ENCODE assay signal across 9 cellular contexts in the genomic region with DNA sequence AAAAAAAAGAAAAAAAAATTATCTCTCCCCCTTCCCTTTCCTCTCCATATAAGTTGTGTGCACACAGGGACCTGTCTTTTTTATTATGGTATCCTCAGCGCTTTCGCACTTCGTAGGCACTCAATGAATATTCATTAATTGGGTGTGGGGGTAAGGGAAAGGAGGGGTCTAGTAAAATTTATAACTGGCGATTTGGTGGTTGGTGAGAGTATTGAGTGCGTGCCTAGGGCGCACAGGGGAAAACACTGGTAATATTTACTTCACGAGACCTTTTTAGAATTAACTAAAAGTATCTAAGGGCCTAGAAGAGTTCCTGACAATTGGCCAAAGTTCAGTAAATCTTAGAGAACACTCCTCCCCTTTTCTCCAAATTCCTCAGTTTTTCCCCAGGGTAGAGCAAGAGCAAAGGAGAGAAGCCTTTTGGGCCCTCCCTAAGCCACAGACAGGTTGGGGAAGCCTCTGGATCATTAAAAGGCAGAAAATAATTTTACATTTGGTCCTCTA. TPM values are rescaled to one million over a fixed set of nuclear protein-coding genes. Genes with fewer than 3 reads are reported as not detected.
DNase-seq lines count a peak whose midpoint lies in the region; ATAC-seq and TF ChIP-seq lines count a peak whose summit lies in the region.
"Had no signal": no experiment of that assay in that cellular context is flagged by ENCODE, and none has a peak within 500 bp of the region (broad histone marks: within the 10 kb centered on the region; RNA-seq: fewer than 3 reads in every experiment).

No MANE protein-coding gene starts in this region.

- peak overlapping the region; percentile 47 for H3K4me2 ChIP-seq in neuronal stem cell (ENCODE audit: insufficient read depth, low read length, poor library complexity, severe bottlenecking)

- ATAC-seq in Panc1, result no peak
- no peak for ATAC-seq in HG03025 (IDR thresholded peaks at IDR 0.05; ENCODE audit: low FRiP score, unreplicated experiment)
- ATAC-seq in HG02763 (IDR thresholded peaks at IDR 0.05; ENCODE audit: unreplicated experiment), result no peak
- no peak for ATAC-seq in HG02759 (IDR thresholded peaks at IDR 0.05; ENCODE audit: unreplicated experiment)
- ATAC-seq in GM21529 (IDR thresholded peaks at IDR 0.05; ENCODE audit: unreplicated experiment), result no peak

- H2BK5ac ChIP-seq in neuronal stem cell (ENCODE audit: low read length), result no peak overlapping the region

- CTCF ChIA-PET in Panc1 (lab: Charles Lee), result interaction anchor here (0.7 to 1.1 kb wide), 3 partner anchors 19 to 315 kb away, joined by 3 read pairs; no protein-coding TSS in a partner anchor

- H3K18ac ChIP-seq in neuronal stem cell (ENCODE audit: low read length), result no peak overlapping the region

- no peak overlapping the region for H3K14ac ChIP-seq in neuronal stem cell (ENCODE audit: low read length)

- H3K27ac ChIP-seq in Panc1 (ENCODE audit: low read length) (peak overlapping the region; percentile 82), esophagus muscularis mucosa (replicated peaks in 1 of 4) (peak overlapping the region; percentile 56 to 82 (median 76)), neuronal stem cell (replicated peaks; ENCODE audit: low read length) (peak overlapping the region; percentile 43)

- peak overlapping the region; percentile 89 for H2BK15ac ChIP-seq in neuronal stem cell (ENCODE audit: low read length)

- H3K36me3 ChIP-seq in Panc1 (ENCODE audit: control insufficient read depth, insufficient read depth, low read length) (no peaks in the 10 kb centered on the region), esophagus muscularis mucosa (no peaks in the 10 kb centered on the region), neuronal stem cell (replicated peaks in 1 of 2; ENCODE audit: control insufficient read depth in 2 of 2, insufficient read depth in 2 of 2, low read length in 2 of 2) (no peaks in the 10 kb centered on the region)

- H3K4me1 ChIP-seq in Panc1 (ENCODE audit: control insufficient read depth, insufficient read depth, low read length) (no peaks in the 10 kb centered on the region), esophagus muscularis mucosa (peaks cover 3 to 13% (median 9%) of the 10 kb centered on the region in 4 donors), neuronal stem cell (ENCODE audit: control insufficient read depth in 2 of 2, insufficient read depth in 1 of 2, low read depth in 1 of 2, low read length in 2 of 2) (peaks cover 0 to 4% of the 10 kb centered on the region in 2 donors)

- no peak overlapping the region for H4K8ac ChIP-seq in neuronal stem cell (ENCODE audit: low read depth, low read length)

- 86% methylated on average over 7 of the region's 7 CpGs for WGBS in esophagus muscularis mucosa
- no CpG with 5 or more reads among the region's 7 CpGs for WGBS in neuronal stem cell (ENCODE audit: extremely low coverage in 2 of 2, insufficient read length in 2 of 2, insufficient replicate concordance in 1 of 2), 2 donors

- no TSS peak for BruUV-seq in Panc1 (replicated peaks; lab: Mats Ljungman, UMichigan)

- H2BK12ac ChIP-seq in neuronal stem cell (ENCODE audit: low read length), result no peak overlapping the region

- POLR2A ChIA-PET in Panc1 (lab: Charles Lee), result interaction anchor here (0.7 kb wide), 1 partner anchor 716 kb away, joined by 5 read pairs; no protein-coding TSS in a partner anchor

- no peak overlapping the region for H2BK120ac ChIP-seq in neuronal stem cell (ENCODE audit: low read depth, low read length)

- TF ChIP-seq CTCF in AG10803 (conservative IDR thresholded peaks at IDR 0.05; ENCODE audit: low read length), result no peak
- no peak for TF ChIP-seq CTCF in Panc1 (IDR thresholded peaks at IDR 0.05)
- TF ChIP-seq CTCF in esophagus muscularis mucosa (IDR thresholded peaks at IDR 0.05), result no peak

- no peak for TF ChIP-seq EP300 in esophagus muscularis mucosa (IDR thresholded peaks at IDR 0.05)

- no peak overlapping the region for H3K9ac ChIP-seq in neuronal stem cell (ENCODE audit: low read depth, low read length, poor library complexity)

- DNase-seq in AG10803 (ENCODE audit: low read depth) (no peak), Panc1 (ENCODE audit: low read depth, low spot score) (no peak), esophagus muscularis mucosa (ENCODE audit: extremely low spot score) (no peak), neuronal stem cell (ENCODE audit: low spot score) (no peak)
- DNase-seq: GF-D8 had no signal

- H4K91ac ChIP-seq in neuronal stem cell (ENCODE audit: low read depth, low read length, poor library complexity), result peak overlapping the region; percentile 6

- H3K9me3 ChIP-seq in Panc1 (ENCODE audit: control insufficient read depth, insufficient read depth, low read depth, low read length) (no peaks in the 10 kb centered on the region), esophagus muscularis mucosa (no peaks in the 10 kb centered on the region), neuronal stem cell (replicated peaks in 1 of 2; ENCODE audit: control insufficient read depth in 2 of 2, insufficient read depth in 1 of 2, low read depth in 1 of 2, low read length in 2 of 2) (no peaks in the 10 kb centered on the region)

- H3K79me1 ChIP-seq in neuronal stem cell (ENCODE audit: low read depth, low read length), result no peaks in the 10 kb centered on the region

- intact Hi-C loops in Panc1 (cut with micrococcal nuclease; ENCODE audit: unreplicated experiment), result no loop called here
- intact Hi-C loops in esophagus muscularis mucosa (cut with DNase I), result no loop called here

- in situ Hi-C loops in Panc1 (cut with HindIII; ENCODE audit: low pct_unique_long_range_greater_than_20kb, low sequenced_read_pairs), result loop anchor here (10.0 kb wide), 1 partner anchor 80 kb away; a partner anchor contains a TSS

- H2AFZ ChIP-seq in neuronal stem cell (ENCODE audit: low read length), result peak overlapping the region; percentile 33

- H3K23ac ChIP-seq in neuronal stem cell (ENCODE audit: low read depth, low read length, poor library complexity), result no peak overlapping the region

- H3K4ac ChIP-seq in neuronal stem cell (ENCODE audit: low read length), result no peak overlapping the region

- TF ChIP-seq POLR2A in esophagus muscularis mucosa (IDR thresholded peaks at IDR 0.05; ENCODE audit: low read depth), result no peak

- H3K27me3 ChIP-seq in Panc1 (ENCODE audit: control insufficient read depth, insufficient read depth, low read length) (no peaks in the 10 kb centered on the region), esophagus muscularis mucosa (no peaks in the 10 kb centered on the region), neuronal stem cell (ENCODE audit: control insufficient read depth in 3 of 3, insufficient read depth in 3 of 3, low read depth in 1 of 3, low read length in 3 of 3) (no peaks in the 10 kb centered on the region)

- H2AK5ac ChIP-seq in neuronal stem cell (ENCODE audit: low read depth, low read length), result no peak overlapping the region

- H3K4me3 ChIP-seq in AG10803 (ENCODE audit: low read length) (peak overlapping the region; percentile 38), Panc1 (ENCODE audit: low read depth in 2 of 2, low read length in 2 of 2) (peak overlapping the region; percentile 43 to 76), esophagus muscularis mucosa (peak overlapping the region; percentile 61 to 68 (median 63)), neuronal stem cell (ENCODE audit: low read length in 2 of 2) (no peak overlapping the region)

RNA-seq across cellular contexts. Expression of a gene that starts 25.7 kb away (rescaled TPM):
- total RNA-seq in Panc1 (2021; ENCODE audit: unreplicated experiment), result 41.7 TPM
- 36.7 TPM for polyA plus RNA-seq in Panc1 (2012; ENCODE audit: insufficient read length)
- total RNA-seq in esophagus muscularis mucosa, result 1 to 10 TPM; 4.6 to 8.7 (median 7.1) TPM
- polyA plus RNA-seq in neuronal stem cell (2013, experiment 1 of 2), result 121 TPM
- polyA plus RNA-seq in neuronal stem cell (2013, experiment 2 of 2), result 118 TPM

RNA-seq across cellular contexts. Expression of a gene that starts 40.6 kb away (rescaled TPM):
- total RNA-seq in Panc1 (2021; ENCODE audit: unreplicated experiment) (53.5 TPM), esophagus muscularis mucosa (10 to 100 TPM; 11.2 to 46.6 (median 28.0) TPM)
- 36.6 TPM for polyA plus RNA-seq in Panc1 (2012; ENCODE audit: insufficient read length)
- polyA plus RNA-seq in neuronal stem cell (2013, experiment 1 of 2), result 21.6 TPM
- 20.4 TPM for polyA plus RNA-seq in neuronal stem cell (2013, experiment 2 of 2)

Comparison
In these comparisons a context has a peak if more than half of its experiments do, and no peak if none do; other contexts are left out.
1. H3K4me3 ChIP-seq: peak in AG10803 (single experiment), Panc1 (2 of 2) and esophagus muscularis mucosa (4 of 4); none in neuronal stem cell (0 of 2).
2. Peak in every context shown above with its lines, with median percentiles within 50 percentile points of each other: H3K27ac ChIP-seq.